Comparison of ENCODE assay signal across 9 cellular contexts in genomic region chr5:107389130-107389553, GRCh38.
DNase-seq lines count a peak whose midpoint lies in the region; ATAC-seq and TF ChIP-seq lines count a peak whose summit lies in the region.
"Had no signal": no experiment of that assay in that cellular context is flagged by ENCODE, and none has a peak within 500 bp of the region (broad histone marks: within the 10 kb centered on the region; RNA-seq: fewer than 3 reads in every experiment).

No MANE protein-coding gene starts in this region.

- H3K9me2 ChIP-seq in SK-N-SH = no peaks in the 10 kb centered on the region

- no peak for TF ChIP-seq POLR2A in stomach (IDR thresholded peaks at IDR 0.05)

- TF ChIP-seq EP300 in SK-N-SH (IDR thresholded peaks at IDR 0.05; ENCODE audit: borderline replicate concordance in 1 of 2, low read depth in 1 of 2, low read length in 1 of 2) (peak in 1 of 2 experiments; percentile 77; a peak in 2 of 4 replicates), stomach (IDR thresholded peaks at IDR 0.05) (no peak)

- peak overlapping the region; percentile 76 for H3K4me2 ChIP-seq in SK-N-SH

- peak overlapping the region; percentile 82 to 94 for H3K27ac ChIP-seq in SK-N-SH (ENCODE audit: low read depth in 2 of 2, low read length in 1 of 2)
- no peak overlapping the region for H3K27ac ChIP-seq in foreskin keratinocyte
- H3K27ac ChIP-seq in stomach = peak overlapping the region in 4 of 5 donors; percentile 26 to 57 (median 40)
- H3K27ac ChIP-seq: C4-2B had no signal

- ATAC-seq in GM21526 (IDR thresholded peaks at IDR 0.05; ENCODE audit: low FRiP score, unreplicated experiment) = peak; percentile 91
- peak; percentile 42 for ATAC-seq in foreskin keratinocyte

- intact Hi-C loops in stomach (cut with DNase I; ENCODE audit: low total_unique reads) = no loop called here

- H3K9me3 ChIP-seq in SK-N-SH (no peaks in the 10 kb centered on the region), stomach (no peaks in the 10 kb centered on the region)

- CTCF ChIA-PET in SK-N-SH (lab: Yijun Ruan, JAX) = interaction anchor here (0.8 to 3.7 kb wide), 2 partner anchors 11 to 26 kb away, joined by 3 to 12 read pairs; no protein-coding TSS in a partner anchor

- no peaks in the 10 kb centered on the region for H3K79me2 ChIP-seq in SK-N-SH (ENCODE audit: insufficient read depth)

- H3K27me3 ChIP-seq in SK-N-SH (ENCODE audit: insufficient read depth) (no peaks in the 10 kb centered on the region), foreskin keratinocyte (no peaks in the 10 kb centered on the region), stomach (no peaks in the 10 kb centered on the region)

- no peaks in the 10 kb centered on the region for H4K20me1 ChIP-seq in SK-N-SH (ENCODE audit: insufficient read depth)

- H3K4me3 ChIP-seq in SK-N-SH (ENCODE audit: low read depth in 2 of 2, low read length in 1 of 2) = no peak overlapping the region
- H3K4me3 ChIP-seq in stomach = no peak overlapping the region

- H3K4me1 ChIP-seq in SK-N-SH (ENCODE audit: control insufficient read depth in 1 of 2, insufficient read depth in 2 of 2, low read depth in 1 of 2, low read length in 1 of 2) (peaks cover 31% of the 10 kb centered on the region in 2 experiments), foreskin keratinocyte (peaks cover 24% of the 10 kb centered on the region), stomach (peaks cover 10 to 28% (median 25%) of the 10 kb centered on the region in 4 donors)

- peak; percentile 28 for TF ChIP-seq CTCF in SK-N-SH (IDR thresholded peaks at IDR 0.05)
- peak; percentile 28 for TF ChIP-seq CTCF in foreskin keratinocyte (conservative IDR thresholded peaks at IDR 0.05)
- TF ChIP-seq CTCF in stomach (IDR thresholded peaks at IDR 0.05) = no peak

- POLR2A ChIA-PET in SK-N-SH (lab: Yijun Ruan, JAX) = no interaction called here

- WGBS in SK-N-SH (ENCODE audit: low lambda C conversion rate) = 0% methylated on average over 2 of the region's 2 CpGs
- 1 to 8% (median 5%) methylated on average over 2 of the region's 2 CpGs for WGBS in stomach, 5 donors

- H3K36me3 ChIP-seq in SK-N-SH (replicated peaks in 1 of 2; ENCODE audit: control insufficient read depth in 1 of 2, insufficient read depth in 2 of 2, low read length in 1 of 2) = no peaks in the 10 kb centered on the region
- H3K36me3 ChIP-seq in stomach = no peaks in the 10 kb centered on the region

- TF ChIP-seq RAD21 in SK-N-SH (IDR thresholded peaks at IDR 0.05; ENCODE audit: low read length) = peak; percentile 35

- DNase-seq in NCI-H2171 treated with DMSO at 0.1 percent for 48 hours (lab: John Stamatoyannopoulos, UW) = peak; percentile 37
- DNase-seq in NCI-H2171 (lab: John Stamatoyannopoulos, UW) = no peak
- DNase-seq in HT1080 (ENCODE audit: low read depth) = peak; percentile 88
- DNase-seq in SK-N-SH = no peak
- DNase-seq in foreskin keratinocyte = peak in 1 of 2 donors; percentile 37
- peak; percentile 29 for DNase-seq in stomach
- DNase-seq in anterior cingulate cortex (lab: John Stamatoyannopoulos, UW) = no peak

- H2AFZ ChIP-seq in SK-N-SH (ENCODE audit: low read depth) = no peak overlapping the region

- H3K9ac ChIP-seq in SK-N-SH = peak overlapping the region; percentile 57

- peaks cover 22% of the 10 kb centered on the region for H3F3A ChIP-seq in SK-N-SH (replicated peaks; ENCODE audit: insufficient read depth)

TF ChIP-seq in SK-N-SH, 30 proteins besides CTCF, POLR2A, EP300 and RAD21 (continues in another document):
- TF ChIP-seq SIN3A (IDR thresholded peaks at IDR 0.05; ENCODE audit: borderline replicate concordance, low read depth, low read length) = peak; percentile 53; the same call in 1 of the 2 replicates
- no peak for TF ChIP-seq MAX (IDR thresholded peaks at IDR 0.05; ENCODE audit: low read depth)
- TF ChIP-seq USF2 (IDR thresholded peaks at IDR 0.05; ENCODE audit: borderline replicate concordance, low read depth, low read length) = no peak
- peak; percentile 90 for TF ChIP-seq TCF12 (IDR thresholded peaks at IDR 0.05)
- no peak for TF ChIP-seq USF1 (IDR thresholded peaks at IDR 0.05; ENCODE audit: borderline replicate concordance, low read depth)
- 0 out of 2 replicates have a peak, but pooled peaks have one; percentile 48 for TF ChIP-seq POLR2AphosphoS5 (IDR thresholded peaks at IDR 0.05; ENCODE audit: low read depth, low read length)
- peak; percentile 17; the same call in 1 of the 2 replicates for TF ChIP-seq JUND (IDR thresholded peaks at IDR 0.05)
- peak; percentile 55; the same call in 1 of the 2 replicates for TF ChIP-seq NFIC (IDR thresholded peaks at IDR 0.05; ENCODE audit: borderline replicate concordance)
- TF ChIP-seq PBX3 (IDR thresholded peaks at IDR 0.05) = peak; percentile 85
- TF ChIP-seq GATA2 (CRISPR knock-in tag; IDR thresholded peaks at IDR 0.05) = no peak
- TF ChIP-seq FOXM1 (IDR thresholded peaks at IDR 0.05; ENCODE audit: low read depth) = 0 out of 2 replicates have a peak, but pooled peaks have one; percentile 27
- no peak for TF ChIP-seq CHD2 (IDR thresholded peaks at IDR 0.05; ENCODE audit: low read length, partially characterized antibody)
- TF ChIP-seq ZBTB33 (IDR thresholded peaks at IDR 0.05; ENCODE audit: borderline replicate concordance, low read depth) = peak; percentile 41; the same call in 1 of the 2 replicates
- no peak for TF ChIP-seq SMC3 (IDR thresholded peaks at IDR 0.05; ENCODE audit: low read depth, low read length)
- peak; percentile 81; the same call in 1 of the 2 replicates for TF ChIP-seq MEF2A (IDR thresholded peaks at IDR 0.05; ENCODE audit: borderline replicate concordance, low read depth)

Comparison
In these comparisons a context has a peak if more than half of its experiments do, and no peak if none do; other contexts are left out.
1. DNase-seq: peak in NCI-H2171 treated with DMSO at 0.1 percent for 48 hours (single experiment), HT1080 (single experiment) and stomach (single experiment); none in NCI-H2171 (single experiment), SK-N-SH (single experiment) and anterior cingulate cortex (0 of 58).
2. CTCF ChIP-seq: peak in SK-N-SH (single experiment) and foreskin keratinocyte (single experiment); none in stomach (0 of 7).